ENCODE assay signal across 11 cellular contexts in genomic region chr14:75539562-75540478, GRCh38. TPM values are rescaled to one million over a fixed set of nuclear protein-coding genes. Genes with fewer than 3 reads are reported as not detected.
A peak's percentile ranks its signal among the peaks of the same experiment; 100 is the strongest.
DNase-seq lines count a peak whose midpoint lies in the region; ATAC-seq and TF ChIP-seq lines count a peak whose summit lies in the region.
"Had no signal": no experiment of that assay in that cellular context is flagged by ENCODE, and none has a peak within 500 bp of the region (broad histone marks: within the 10 kb centered on the region; RNA-seq: fewer than 3 reads in every experiment).

No MANE protein-coding gene starts in this region.

- no peaks in the 10 kb centered on the region for H3K9me3 Mint-ChIP-seq in dendritic cell treated with granulocyte-macrophage colony-stimulating factor and Interleukin-4, amounts not matched to agents 40 ng/mL and 50 ng/mL, for 4 days

- intact Hi-C loops in dendritic cell treated with granulocyte-macrophage colony-stimulating factor and Interleukin-4, amounts not matched to agents 40 ng/mL and 50 ng/mL, for 4 days (cut with micrococcal nuclease): no loop called here
- intact Hi-C loops in left ventricle myocardium inferior (cut with micrococcal nuclease): no loop called here

- H3K36me3 ChIP-seq in KOPT-K1 (ENCODE audit: insufficient read depth, low read length) (no peaks in the 10 kb centered on the region), left ventricle myocardium inferior (no peaks in the 10 kb centered on the region)
- H3K36me3 ChIP-seq: right atrium auricular region had no signal

- TF ChIP-seq CTCF in GM12864 (IDR thresholded peaks at IDR 0.05; ENCODE audit: low read depth, low read length, missing control alignments) (no peak), left ventricle myocardium inferior (IDR thresholded peaks at IDR 0.05; ENCODE audit: borderline replicate concordance) (no peak)

- H3K27me3 Mint-ChIP-seq in dendritic cell treated with granulocyte-macrophage colony-stimulating factor and Interleukin-4, amounts not matched to agents 40 ng/mL and 50 ng/mL, for 4 days: no peaks in the 10 kb centered on the region

- no peak overlapping the region for H3K4me3 Mint-ChIP-seq in dendritic cell treated with granulocyte-macrophage colony-stimulating factor and Interleukin-4, amounts not matched to agents 40 ng/mL and 50 ng/mL, for 4 days

- peak overlapping the region; percentile 65 for H3K27ac Mint-ChIP-seq in dendritic cell treated with granulocyte-macrophage colony-stimulating factor and Interleukin-4, amounts not matched to agents 40 ng/mL and 50 ng/mL, for 4 days

- no peaks in the 10 kb centered on the region for H3K4me1 ChIP-seq in left ventricle myocardium inferior
- H3K4me1 ChIP-seq: right atrium auricular region had no signal

- H3K4me3 ChIP-seq in GM12864 (ENCODE audit: low read depth, low read length) (peak overlapping the region; percentile 3), left ventricle myocardium inferior (no peak overlapping the region)
- H3K4me3 ChIP-seq: right atrium auricular region had no signal

- H3K27ac ChIP-seq in KOPT-K1 (ENCODE audit: low read depth, low read length, poor library complexity, severe bottlenecking) (peak overlapping the region; percentile 11), left ventricle myocardium inferior (replicated peaks) (no peak overlapping the region)
- H3K27ac ChIP-seq: right atrium auricular region had no signal

- DNase-seq in GM12864 (ENCODE audit: low read depth) (peak; percentile 77), NAMALWA (ENCODE audit: low spot score) (no peak), left ventricle myocardium inferior (no peak), NCI-H187 treated with DMSO at 0.1 percent for 48 hours (lab: John Stamatoyannopoulos, UW) (no peak), NCI-H146 (lab: John Stamatoyannopoulos, UW) (no peak)
- DNase-seq: DND-41 had no signal

- H3K4me1 Mint-ChIP-seq in dendritic cell treated with granulocyte-macrophage colony-stimulating factor and Interleukin-4, amounts not matched to agents 40 ng/mL and 50 ng/mL, for 4 days (ENCODE audit: low read depth): peaks cover 47% of the 10 kb centered on the region

- peaks cover 17% of the 10 kb centered on the region for H3K27me3 ChIP-seq in left ventricle myocardium inferior (ENCODE audit: low read depth)
- H3K27me3 ChIP-seq: right atrium auricular region had no signal

- H3K9me3 ChIP-seq in KOPT-K1 (ENCODE audit: insufficient read depth, low read length, poor library complexity, severe bottlenecking) (no peaks in the 10 kb centered on the region), left ventricle myocardium inferior (replicated peaks) (no peaks in the 10 kb centered on the region)
- H3K9me3 ChIP-seq: right atrium auricular region had no signal

- H3K36me3 Mint-ChIP-seq in dendritic cell treated with granulocyte-macrophage colony-stimulating factor and Interleukin-4, amounts not matched to agents 40 ng/mL and 50 ng/mL, for 4 days (ENCODE audit: low read depth): peaks cover 22% of the 10 kb centered on the region

- peak; percentile 48 for ATAC-seq in GM21515 (IDR thresholded peaks at IDR 0.05; ENCODE audit: unreplicated experiment)

RNA-seq across cellular contexts. Expression of gene BATF, which starts 17.6 kb away (rescaled TPM):
- 0.93 TPM for total RNA-seq in left ventricle myocardium inferior
- total RNA-seq: glomerular endothelial cell had no signal

RNA-seq across cellular contexts. Expression of gene FLVCR2, which starts 38.6 kb away (rescaled TPM):
- total RNA-seq in left ventricle myocardium inferior: 3.2 TPM
